In genomic region chr5:27328480-27328879, GRCh38 we compare ENCODE assay signal across 15 cellular contexts.
DNase-seq lines count a peak whose midpoint lies in the region; ATAC-seq, FAIRE-seq and TF ChIP-seq lines count a peak whose summit lies in the region.
"Had no signal": no experiment of that assay in that cellular context is flagged by ENCODE, and none has a peak within 500 bp of the region (broad histone marks: within the 10 kb centered on the region; RNA-seq: fewer than 3 reads in every experiment).

No MANE protein-coding gene starts in this region.

- TF ChIP-seq POLR2A in GM12891 (IDR thresholded peaks at IDR 0.05; ENCODE audit: low read depth, low read length): no peak

- H3K27ac ChIP-seq in AG04450 (ENCODE audit: low read depth, low read length): peak overlapping the region; percentile 48
- H3K27ac ChIP-seq: PC-9 had no signal

- TF ChIP-seq CTCF in AG04450 (IDR thresholded peaks at IDR 0.05; ENCODE audit: low read depth, low read length): no peak

- no peak for ATAC-seq in left cardiac atrium
- ATAC-seq: stimulated activated memory B cell treated with anti-CD40 and anti-IgM and Interleukin-4, amounts not matched to agents 10 μg/mL and 1 μg/mL and 100 μg/mL, for 72 hours had no signal

- H3K4me3 ChIP-seq in AG04450 (ENCODE audit: low read depth, low read length): no peak overlapping the region
- H3K4me3 ChIP-seq: BLaER1 treated with 17β-estradiol and CSF1 and Interleukin-3, amounts not matched to agents 10 nM and 100 nM; HAP-1; PC-9 had no signal

- POLR2A ChIA-PET in AG04450 (lab: Yijun Ruan, JAX): interaction anchor here (0.7 kb wide), 1 partner anchor 734 kb away, joined by 3 read pairs; no protein-coding TSS in a partner anchor

- DNase-seq in AG04450 (ENCODE audit: low read depth, low spot score): peak; percentile 45
- peak; percentile 78 for DNase-seq in HS-5 (ENCODE audit: low read depth)
- DNase-seq in astrocyte of the hippocampus (ENCODE audit: low read depth, low spot score): peak; percentile 12
- DNase-seq in hepatic stellate cell (ENCODE audit: low spot score): peak; percentile 1
- DNase-seq in AG08396 (ENCODE audit: low spot score): no peak
- no peak for DNase-seq in pons (ENCODE audit: low spot score)
- no peak for DNase-seq in left cardiac atrium
- DNase-seq in GM12891 (ENCODE audit: insufficient read length, low spot score): no peak
- DNase-seq: NCI-H1436; NCI-H510A; PC-9; stimulated activated CD4-positive, alpha-beta T cell treated with anti-CD3 and anti-CD28 coated beads, Interleukin-2, amount 100 ng/mL, for 48 hours had no signal

- intact Hi-C loops in left cardiac atrium (cut with DNase I): no loop called here

- FAIRE-seq in GM12891 (lab: Jason Lieb, UNC): no peak

- no peaks in the 10 kb centered on the region; the same call in 1 of the 2 replicates for H3K9me3 ChIP-seq in AG04450 (ENCODE audit: control insufficient read depth, insufficient read depth, low read length)
- H3K9me3 ChIP-seq: HAP-1 had no signal

- H3K27me3 ChIP-seq in AG04450 (ENCODE audit: control insufficient read depth, insufficient read depth, low read length): no peaks in the 10 kb centered on the region
- H3K27me3 ChIP-seq: BLaER1 treated with 17β-estradiol and CSF1 and Interleukin-3, amounts not matched to agents 10 nM and 100 nM had no signal

- CTCF ChIA-PET in AG04450 (lab: Charles Lee): no interaction called here

TF ChIP-seq in GM12891, 5 proteins besides CTCF, POLR2A, EP300 and RAD21:
- TF ChIP-seq TAF1 (IDR thresholded peaks at IDR 0.05; ENCODE audit: low read depth, low read length) (no peak), SPI1 (IDR thresholded peaks at IDR 0.05; ENCODE audit: low read depth, low read length) (no peak), POLR2AphosphoS5 (IDR thresholded peaks at IDR 0.05; ENCODE audit: low read depth, low read length) (no peak), PAX5 (IDR thresholded peaks at IDR 0.05; ENCODE audit: insufficient read depth, low read length, severe bottlenecking) (no peak), POU2F2 (IDR thresholded peaks at IDR 0.05; ENCODE audit: low read depth, low read length) (no peak)

Comparison
In these comparisons a context has a peak if more than half of its experiments do, and no peak if none do; other contexts are left out.
1. DNase-seq: peak in AG04450 (single experiment), HS-5 (single experiment), astrocyte of the hippocampus (single experiment) and hepatic stellate cell (single experiment); none in AG08396 (single experiment), pons (single experiment), left cardiac atrium (single experiment) and GM12891 (single experiment).